ENCODE assay signal across 13 cellular contexts in the genomic region with DNA sequence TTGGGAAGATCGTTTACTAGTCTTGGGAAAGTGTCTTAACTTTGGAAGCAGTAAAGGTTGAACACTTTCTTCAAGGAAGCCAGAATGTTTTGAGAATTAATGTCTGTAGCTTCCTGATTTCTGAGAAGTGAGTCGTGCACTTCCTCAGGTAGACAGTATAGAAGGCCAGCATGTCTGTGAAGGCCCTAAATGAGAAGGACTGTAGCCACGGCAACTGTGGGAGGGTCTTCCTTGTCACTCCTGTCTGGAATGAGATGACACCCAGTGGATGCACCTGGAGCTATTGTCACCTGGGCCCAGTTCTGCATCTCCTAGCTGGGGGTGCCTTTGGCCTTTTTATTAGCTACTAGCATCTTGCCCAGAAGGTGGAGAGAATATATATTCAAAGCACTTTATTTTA. TPM values are rescaled to one million over a fixed set of nuclear protein-coding genes. Genes with fewer than 3 reads are reported as not detected.
A peak's percentile ranks its signal among the peaks of the same experiment; 100 is the strongest.
DNase-seq lines count a peak whose midpoint lies in the region; ATAC-seq and TF ChIP-seq lines count a peak whose summit lies in the region.
"Had no signal": no experiment of that assay in that cellular context is flagged by ENCODE, and none has a peak within 500 bp of the region (broad histone marks: within the 10 kb centered on the region; RNA-seq: fewer than 3 reads in every experiment).

No MANE protein-coding gene starts in this region.

- TF ChIP-seq CTCF in OCI-LY1 (IDR thresholded peaks at IDR 0.05; ENCODE audit: low read length), result no peak
- TF ChIP-seq CTCF in lower leg skin (IDR thresholded peaks at IDR 0.05), result no peak

- peak overlapping the region; percentile 24; the same call in 1 of the 2 replicates for H3K4me2 ChIP-seq in OCI-LY1 (ENCODE audit: low read length)

- no peaks in the 10 kb centered on the region for H4K20me1 ChIP-seq in OCI-LY1 (ENCODE audit: insufficient read depth, low read length)

- H3K36me3 Mint-ChIP-seq in activated naive CD4-positive, alpha-beta T cell treated with anti-CD3 and anti-CD28 coated beads for 36 hours (ENCODE audit: low read depth), result peaks cover 24% of the 10 kb centered on the region
- peaks cover 89% of the 10 kb centered on the region for H3K36me3 Mint-ChIP-seq in stimulated activated effector memory CD8-positive, alpha-beta T cell treated with anti-CD3 and anti-CD28 coated beads, Interleukin-12 subunit alpha, Interleukin-12 subunit beta, amount 100 ng/mL, for 72 hours

- H3K9me3 Mint-ChIP-seq in activated naive CD4-positive, alpha-beta T cell treated with anti-CD3 and anti-CD28 coated beads for 36 hours, result no peaks in the 10 kb centered on the region
- no peaks in the 10 kb centered on the region for H3K9me3 Mint-ChIP-seq in stimulated activated effector memory CD8-positive, alpha-beta T cell treated with anti-CD3 and anti-CD28 coated beads, Interleukin-12 subunit alpha, Interleukin-12 subunit beta, amount 100 ng/mL, for 72 hours

- H3F3A ChIP-seq in OCI-LY1 (ENCODE audit: insufficient read depth, low read length), result no peaks in the 10 kb centered on the region

- intact Hi-C loops in activated naive CD4-positive, alpha-beta T cell treated with anti-CD3 and anti-CD28 coated beads for 36 hours (cut with micrococcal nuclease), result loop anchor here (1.0 to 10.0 kb wide), 2 partner anchors 8 to 945 kb away; a partner anchor contains a TSS
- intact Hi-C loops in lower leg skin (cut with DNase I; ENCODE audit: low total_unique reads), result no loop called here

- peak; percentile 48 for DNase-seq in activated naive CD4-positive, alpha-beta T cell treated with anti-CD3 and anti-CD28 coated beads for 36 hours
- no peak for DNase-seq in activated naive CD4-positive, alpha-beta T cell (lab: John Stamatoyannopoulos, UW)
- no peak for DNase-seq in effector memory CD4-positive, alpha-beta T cell
- DNase-seq in stimulated activated effector memory CD8-positive, alpha-beta T cell treated with anti-CD3 and anti-CD28 coated beads, Interleukin-12 subunit alpha, Interleukin-12 subunit beta, amount 100 ng/mL, for 72 hours (ENCODE audit: low spot score in 2 of 2), result peak in 1 of 2 donors; percentile 49
- no peak for DNase-seq in HCEC 1CT
- no peak for DNase-seq in NOMO-1 (lab: John Stamatoyannopoulos, UW; ENCODE audit: unreplicated experiment in 2 of 2)
- DNase-seq in lower leg skin (ENCODE audit: low spot score in 2 of 2), result no peak
- DNase-seq: central memory CD4-positive, alpha-beta T cell; NCI-H446 treated with DMSO at 0.1 percent for 48 hours; SW 1271 had no signal

- no peaks in the 10 kb centered on the region for H3K9me3 ChIP-seq in OCI-LY1 (ENCODE audit: low read length)
- no peaks in the 10 kb centered on the region for H3K9me3 ChIP-seq in effector memory CD4-positive, alpha-beta T cell (ENCODE audit: control insufficient read depth, low read length)
- H3K9me3 ChIP-seq: gastroesophageal sphincter, right atrium auricular region had no signal

- no peak for TF ChIP-seq POLR2A in lower leg skin (IDR thresholded peaks at IDR 0.05)

- H3K9me2 ChIP-seq in OCI-LY1 (ENCODE audit: low read depth, low read length), result no peaks in the 10 kb centered on the region

- peak overlapping the region; percentile 58 for H3K4me3 Mint-ChIP-seq in activated naive CD4-positive, alpha-beta T cell treated with anti-CD3 and anti-CD28 coated beads for 36 hours
- peak overlapping the region; percentile 67 for H3K4me3 Mint-ChIP-seq in stimulated activated effector memory CD8-positive, alpha-beta T cell treated with anti-CD3 and anti-CD28 coated beads, Interleukin-12 subunit alpha, Interleukin-12 subunit beta, amount 100 ng/mL, for 72 hours

- 53 to 55% methylated on average over 3 of the region's 3 CpGs for WGBS in lower leg skin, 2 donors

- no peak overlapping the region for H3K9ac ChIP-seq in OCI-LY1 (ENCODE audit: low read length)

- no peak overlapping the region for H2AFZ ChIP-seq in OCI-LY1 (ENCODE audit: low read length)

- H3K27me3 ChIP-seq in OCI-LY1 (ENCODE audit: insufficient read depth, low read length), result no peaks in the 10 kb centered on the region
- no peaks in the 10 kb centered on the region for H3K27me3 ChIP-seq in effector memory CD4-positive, alpha-beta T cell (replicated peaks; ENCODE audit: control insufficient read depth, insufficient read depth, low read length, poor library complexity, severe bottlenecking)
- H3K27me3 ChIP-seq: gastroesophageal sphincter, right atrium auricular region had no signal

- peaks cover 69% of the 10 kb centered on the region for H3K4me1 ChIP-seq in OCI-LY1 (ENCODE audit: insufficient read depth, low read length, severe bottlenecking)
- peaks cover 37% of the 10 kb centered on the region for H3K4me1 ChIP-seq in effector memory CD4-positive, alpha-beta T cell (ENCODE audit: control insufficient read depth, insufficient read depth, low read length, poor library complexity, severe bottlenecking)

- H3K27me3 Mint-ChIP-seq in activated naive CD4-positive, alpha-beta T cell treated with anti-CD3 and anti-CD28 coated beads for 36 hours (ENCODE audit: low read depth), result no peaks in the 10 kb centered on the region

- H3K27ac Mint-ChIP-seq in activated naive CD4-positive, alpha-beta T cell treated with anti-CD3 and anti-CD28 coated beads for 36 hours, result peak overlapping the region; percentile 96
- peak overlapping the region; percentile 95 for H3K27ac Mint-ChIP-seq in stimulated activated effector memory CD8-positive, alpha-beta T cell treated with anti-CD3 and anti-CD28 coated beads, Interleukin-12 subunit alpha, Interleukin-12 subunit beta, amount 100 ng/mL, for 72 hours

- H3K36me3 ChIP-seq in OCI-LY1 (ENCODE audit: insufficient read depth, low read length), result peaks cover 18% of the 10 kb centered on the region; the same call in 1 of the 2 replicates
- peaks cover 3% of the 10 kb centered on the region for H3K36me3 ChIP-seq in effector memory CD4-positive, alpha-beta T cell (ENCODE audit: control insufficient read depth, insufficient read depth, low read length)

- peaks cover 92% of the 10 kb centered on the region for H3K79me2 ChIP-seq in OCI-LY1 (ENCODE audit: insufficient read depth, low read length)

- CTCF ChIA-PET in activated naive CD4-positive, alpha-beta T cell treated with anti-CD3 and anti-CD28 coated beads for 36 hours (lab: Charles Lee), result interaction anchor here (0.6 to 3.7 kb wide), 7 partner anchors 8 to 814 kb away, joined by 3 to 31 read pairs (median 4); a partner anchor contains a TSS

- ATAC-seq in stimulated activated effector memory CD8-positive, alpha-beta T cell treated with anti-CD3 and anti-CD28 coated beads, Interleukin-12 subunit alpha, Interleukin-12 subunit beta, amount 100 ng/mL, for 72 hours, result peak; percentile 64
- ATAC-seq: gastroesophageal sphincter had no signal

- H3K27ac ChIP-seq in OCI-LY1 (ENCODE audit: low read depth, low read length, poor library complexity, severe bottlenecking), result no peak overlapping the region
- H3K27ac ChIP-seq in effector memory CD4-positive, alpha-beta T cell (ENCODE audit: insufficient read depth, low read length, poor library complexity, severe bottlenecking), result peak overlapping the region; percentile 85
- H3K27ac ChIP-seq: right atrium auricular region had no signal

- peaks cover 82% of the 10 kb centered on the region for H3K4me1 Mint-ChIP-seq in activated naive CD4-positive, alpha-beta T cell treated with anti-CD3 and anti-CD28 coated beads for 36 hours (ENCODE audit: low read depth)
- peaks cover 64% of the 10 kb centered on the region for H3K4me1 Mint-ChIP-seq in stimulated activated effector memory CD8-positive, alpha-beta T cell treated with anti-CD3 and anti-CD28 coated beads, Interleukin-12 subunit alpha, Interleukin-12 subunit beta, amount 100 ng/mL, for 72 hours

- H3K4me3 ChIP-seq in OCI-LY1 (ENCODE audit: low read depth, low read length, poor library complexity, severe bottlenecking) (no peak overlapping the region), lower leg skin (ENCODE audit: low read depth, poor library complexity, severe bottlenecking) (no peak overlapping the region)
- peak overlapping the region; percentile 26 for H3K4me3 ChIP-seq in effector memory CD4-positive, alpha-beta T cell (ENCODE audit: insufficient read depth, low read depth, low read length, poor library complexity, severe bottlenecking)
- H3K4me3 ChIP-seq: gastroesophageal sphincter, right atrium auricular region had no signal

RNA-seq across cellular contexts. Expression of a gene that starts 8.8 kb away (rescaled TPM):
- 100 to 1,000 TPM; 127 TPM for total RNA-seq in activated naive CD4-positive, alpha-beta T cell treated with anti-CD3 and anti-CD28 coated beads for 36 hours
- total RNA-seq in lower leg skin, result 10 to 100 TPM; 36.0 to 52.1 (median 44.2) TPM

RNA-seq across cellular contexts. Expression of a gene that starts 32.8 kb away (rescaled TPM):
- 10 to 100 TPM; 14.3 to 14.5 TPM for total RNA-seq in activated naive CD4-positive, alpha-beta T cell treated with anti-CD3 and anti-CD28 coated beads for 36 hours
- total RNA-seq in lower leg skin, result 10 to 100 TPM; 21.7 to 37.9 (median 29.7) TPM
